In genomic region chr19:6948884-6949283, GRCh38 we compare ENCODE assay signal across 24 cellular contexts.
"Had no signal": no experiment of that assay in that cellular context is flagged by ENCODE, and none has a peak within 500 bp of the region (broad histone marks: within the 10 kb centered on the region; RNA-seq: fewer than 3 reads in every experiment).

No MANE protein-coding gene starts in this region.

- ATAC-seq: psoas muscle; right cardiac atrium; right lobe of liver; stimulated activated effector memory CD8-positive, alpha-beta T cell treated with anti-CD3 and anti-CD28 coated beads, Interleukin-12 subunit alpha, Interleukin-12 subunit beta, amount 100 ng/mL, for 72 hours; stimulated activated naive B cell treated with anti-CD40 and anti-IgM and Interleukin-4, amounts not matched to agents 10 μg/mL and 1 μg/mL and 100 μg/mL, for 72 hours had no signal

- H3K36me3 Mint-ChIP-seq: neural progenitor cell; stimulated activated effector memory CD8-positive, alpha-beta T cell treated with anti-CD3 and anti-CD28 coated beads, Interleukin-12 subunit alpha, Interleukin-12 subunit beta, amount 100 ng/mL, for 72 hours; stimulated activated naive B cell treated with anti-CD40 and anti-IgM and Interleukin-4, amounts not matched to agents 10 μg/mL and 1 μg/mL and 100 μg/mL, for 72 hours had no signal

- H3K9me3 Mint-ChIP-seq: stimulated activated effector memory CD8-positive, alpha-beta T cell treated with anti-CD3 and anti-CD28 coated beads, Interleukin-12 subunit alpha, Interleukin-12 subunit beta, amount 100 ng/mL, for 72 hours; stimulated activated naive CD8-positive, alpha-beta T cell treated with anti-CD3 and anti-CD28 coated beads, Interleukin-15, Interleukin-2, amounts not matched to agents 100 ng/mL and 50 ng/mL, for 24 hours had no signal

- FAIRE-seq: small intestine, urothelium cell line had no signal

- DNase-seq: occipital lobe; ovary; posterior cingulate gyrus; psoas muscle; right cardiac atrium; right lobe of liver; sigmoid colon; small intestine; stimulated activated CD4-positive, alpha-beta T cell treated with anti-CD3 and anti-CD28 coated beads, Interleukin-15, amount 100 ng/mL, for 24 hours; stimulated activated CD4-positive, alpha-beta T cell treated with anti-CD3 and anti-CD28 coated beads, Interleukin-2, amount 100 ng/mL, for 24 hours; stimulated activated CD4-positive, alpha-beta T cell treated with anti-CD3 and anti-CD28 coated beads, Interleukin-2, amount 100 ng/mL, for 48 hours; stimulated activated CD4-positive, alpha-beta T cell treated with anti-CD3 and anti-CD28 coated beads, Interleukin-4, amount 100 ng/mL, for 24 hours; stimulated activated naive B cell treated with anti-CD40 and anti-IgM and Interleukin-4, amounts not matched to agents 10 μg/mL and 1 μg/mL and 100 μg/mL, for 72 hours; stimulated activated naive CD4-positive, alpha-beta T cell treated with Interleukin-2 at 50 U/mL for 16 hours; stomach; thyroid gland; trophoblast cell; upper lobe of left lung had no signal

- H3K27me3 Mint-ChIP-seq: progenitor cell of endocrine pancreas had no signal

- H3K4me3 Mint-ChIP-seq: nephron; neural progenitor cell; stimulated activated naive B cell treated with anti-CD40 and anti-IgM and Interleukin-4, amounts not matched to agents 10 μg/mL and 1 μg/mL and 100 μg/mL, for 72 hours; stimulated activated naive CD8-positive, alpha-beta T cell treated with anti-CD3 and anti-CD28 coated beads, Interleukin-15, Interleukin-2, amounts not matched to agents 100 ng/mL and 50 ng/mL, for 24 hours had no signal

- H3K4me1 Mint-ChIP-seq: nephron, neural progenitor cell had no signal
